Comparison of ENCODE assay signal across 8 cellular contexts in the genomic region with DNA sequence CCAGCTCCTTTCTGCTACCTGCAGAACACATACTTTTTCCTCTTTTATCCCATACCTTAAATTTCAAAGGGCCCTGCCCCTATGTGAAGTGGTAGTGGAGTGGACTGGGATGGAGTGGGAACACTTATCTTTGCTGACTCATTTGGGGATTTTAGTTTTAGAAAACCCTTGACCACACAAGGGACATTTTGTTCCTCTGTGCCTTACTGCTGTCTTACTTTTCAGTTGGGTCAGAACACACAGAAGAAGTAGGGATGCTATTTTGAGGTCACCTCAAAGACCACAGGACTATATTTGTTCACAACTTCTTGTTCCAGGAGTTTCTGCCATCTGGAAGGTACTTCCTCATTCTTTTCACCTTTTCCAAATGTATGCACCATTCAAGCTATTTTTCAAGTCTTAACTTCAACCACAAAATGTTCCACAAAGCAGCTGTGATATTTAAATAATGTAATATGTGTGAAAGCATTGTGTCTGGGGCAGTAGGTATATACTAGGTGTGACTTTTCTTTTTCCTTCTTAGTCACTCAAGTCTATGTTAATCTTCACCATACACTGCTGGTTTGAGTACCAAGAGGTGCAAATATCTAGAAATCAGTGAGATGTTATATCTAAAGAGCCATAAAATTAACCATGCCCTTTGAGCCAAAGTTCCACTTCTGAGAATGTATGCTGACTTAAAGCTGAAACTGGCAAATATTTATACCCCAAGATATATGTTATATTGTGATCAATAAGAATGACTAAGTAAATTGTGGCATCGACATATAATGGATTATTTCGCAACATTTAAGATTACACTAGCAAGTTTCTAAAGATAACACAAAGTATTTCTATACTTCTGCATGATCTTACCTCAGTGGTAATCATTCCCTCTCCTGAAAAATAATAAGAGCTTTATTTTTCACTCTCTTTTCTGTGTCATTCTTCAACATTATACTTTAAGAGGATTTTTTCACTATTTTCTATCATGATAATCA.
DNase-seq lines count a peak whose midpoint lies in the region; ATAC-seq and TF ChIP-seq lines count a peak whose summit lies in the region.

No MANE protein-coding gene starts in this region.

- peaks cover 8% of the 10 kb centered on the region for H3K9me3 Mint-ChIP-seq in glutamatergic neuron (ENCODE audit: unreplicated experiment)

- H3K27ac Mint-ChIP-seq in glutamatergic neuron (ENCODE audit: unreplicated experiment): no peak overlapping the region

- DNase-seq in GM06990 (ENCODE audit: extremely low read depth, insufficient read length) (peak; percentile 79), SKM-1 treated with dmso at 0.1 percent for 144 hours (lab: John Stamatoyannopoulos, UW; ENCODE audit: unreplicated experiment) (peak; percentile 84), iPS-NIHi7 (ENCODE audit: extremely low spot score) (no peak), inferior parietal cortex (ENCODE audit: extremely low spot score) (no peak), NCI-H1417 (lab: John Stamatoyannopoulos, UW) (no peak), glutamatergic neuron (no peak)

- no peak overlapping the region for H3K4me3 Mint-ChIP-seq in glutamatergic neuron (ENCODE audit: unreplicated experiment)

- no peaks in the 10 kb centered on the region for H3K36me3 Mint-ChIP-seq in glutamatergic neuron (ENCODE audit: unreplicated experiment)

- H3K4me1 Mint-ChIP-seq in glutamatergic neuron (ENCODE audit: low read depth, unreplicated experiment): peaks cover 23% of the 10 kb centered on the region

- ATAC-seq in GM19468 (IDR thresholded peaks at IDR 0.05; ENCODE audit: extremely low read depth, unreplicated experiment): peak; percentile 88
- peak; percentile 92 for ATAC-seq in HG03135 (IDR thresholded peaks at IDR 0.05; ENCODE audit: unreplicated experiment)

- H3K4me3 ChIP-seq in GM06990 (replicated peaks; ENCODE audit: low read depth, low read length): no peak overlapping the region

- no peaks in the 10 kb centered on the region for H3K36me3 ChIP-seq in GM06990 (ENCODE audit: control insufficient read depth, insufficient read depth, low read length)

- H3K27me3 Mint-ChIP-seq in glutamatergic neuron (ENCODE audit: unreplicated experiment): peaks cover 2% of the 10 kb centered on the region

- H3K27me3 ChIP-seq in GM06990 (replicated peaks; ENCODE audit: control insufficient read depth, insufficient read depth, low read length): no peaks in the 10 kb centered on the region

- TF ChIP-seq CTCF in GM06990 (IDR thresholded peaks at IDR 0.05; ENCODE audit: insufficient read depth, low read length, poor library complexity, severe bottlenecking) (no peak), glutamatergic neuron (IDR thresholded peaks at IDR 0.05; ENCODE audit: partially characterized antibody, unreplicated experiment) (no peak)

Comparison
In these comparisons a context has a peak if more than half of its experiments do, and no peak if none do; other contexts are left out.
1. DNase-seq: peak in GM06990 (single experiment) and SKM-1 treated with dmso at 0.1 percent for 144 hours (single experiment); none in iPS-NIHi7 (single experiment), inferior parietal cortex (single experiment), NCI-H1417 (0 of 3) and glutamatergic neuron (single experiment).